33 cellular contexts compared by ENCODE assay signal in genomic region chr11:89119426-89119825, GRCh38. TPM values are rescaled to one million over a fixed set of nuclear protein-coding genes. Genes with fewer than 3 reads are reported as not detected.
"Had no signal": no experiment of that assay in that cellular context is flagged by ENCODE, and none has a peak within 500 bp of the region (broad histone marks: within the 10 kb centered on the region; RNA-seq: fewer than 3 reads in every experiment).

No MANE protein-coding gene starts in this region.

- FAIRE-seq: islet of Langerhans had no signal

- DNase-seq: dorsolateral prefrontal cortex; effector CD4-positive, alpha-beta T cell; foreskin keratinocyte; heart left ventricle; left cardiac atrium; left lung; mammary epithelial cell; mesendoderm; natural killer cell; right cardiac atrium; spleen; stimulated activated CD4-positive, alpha-beta T cell treated with anti-CD3 and anti-CD28 coated beads, Interleukin-4, amount 100 ng/mL, for 4 hours; stimulated activated naive CD8-positive, alpha-beta T cell treated with anti-CD3 and anti-CD28 coated beads, Interleukin-15, Interleukin-2, amounts not matched to agents 100 U/mL and 50 U/mL, for 24 hours; substantia nigra; testis; tibial artery had no signal

- H3K9me3 ChIP-seq: gastroesophageal sphincter, testis, tibial artery had no signal

- H3K4me3 ChIP-seq: coronary artery, dorsolateral prefrontal cortex, gastroesophageal sphincter, heart left ventricle, hepatocyte, left lung, skin epidermis, spleen, testis, tibial artery had no signal

- H3K79me2 ChIP-seq: hepatocyte, parathyroid adenoma had no signal

- H3K9ac ChIP-seq: parathyroid adenoma had no signal

- H3K4me2 ChIP-seq: hepatocyte had no signal

- H2AFZ ChIP-seq: hepatocyte, parathyroid adenoma had no signal

- H3K36me3 ChIP-seq: gastroesophageal sphincter, heart left ventricle, left lung, spleen, tibial artery had no signal

- H3K27me3 ChIP-seq: dorsolateral prefrontal cortex, foreskin keratinocyte, gastroesophageal sphincter, heart left ventricle, hepatocyte, left lung, spleen, testis, tibial artery had no signal

- H3K4me1 ChIP-seq: foreskin keratinocyte, gastroesophageal sphincter, heart left ventricle, left lung, parathyroid adenoma, spleen, testis, tibial artery had no signal

- ATAC-seq: esophagus mucosa; foreskin keratinocyte; gastroesophageal sphincter; heart left ventricle; left cardiac atrium; left lung; natural killer cell; right cardiac atrium; stimulated activated memory B cell treated with anti-CD40 and anti-IgM and Interleukin-4, amounts not matched to agents 10 μg/mL and 1 μg/mL and 100 μg/mL, for 72 hours; stimulated activated naive CD8-positive, alpha-beta T cell treated with anti-CD3 and anti-CD28 coated beads, Interleukin-15, Interleukin-2, amounts not matched to agents 100 U/mL and 50 U/mL, for 24 hours had no signal

- H3K27ac ChIP-seq: coronary artery, dorsolateral prefrontal cortex, epithelial cell of prostate, foreskin keratinocyte, gastroesophageal sphincter, heart left ventricle, hepatocyte, left lung, parathyroid adenoma, skin epidermis, spleen, testis, tibial artery had no signal

RNA-seq across cellular contexts. Expression of gene GRM5, which starts 53.6 kb away (rescaled TPM):
- total RNA-seq: esophagus mucosa, fibroblast of lung, gastroesophageal sphincter, lower leg skin, myocyte, natural killer cell, osteoblast, spleen had no signal
- polyA plus RNA-seq: hepatocyte, mammary epithelial cell had no signal

RNA-seq across cellular contexts. Expression of gene TYR, which starts 58.2 kb away (rescaled TPM):
- total RNA-seq: esophagus mucosa, fibroblast of lung, gastroesophageal sphincter, heart left ventricle, hepatocyte, kidney epithelial cell, left cardiac atrium, left lung, mammary epithelial cell, myocyte, natural killer cell, osteoblast, progenitor cell of endocrine pancreas, right cardiac atrium, spleen, urinary bladder had no signal
- polyA plus RNA-seq: fibroblast of lung, heart left ventricle, hepatocyte, mammary epithelial cell, neural cell, right cardiac atrium, spleen, urinary bladder had no signal
